ENCODE assay signal across 8 cellular contexts in the genomic region with DNA sequence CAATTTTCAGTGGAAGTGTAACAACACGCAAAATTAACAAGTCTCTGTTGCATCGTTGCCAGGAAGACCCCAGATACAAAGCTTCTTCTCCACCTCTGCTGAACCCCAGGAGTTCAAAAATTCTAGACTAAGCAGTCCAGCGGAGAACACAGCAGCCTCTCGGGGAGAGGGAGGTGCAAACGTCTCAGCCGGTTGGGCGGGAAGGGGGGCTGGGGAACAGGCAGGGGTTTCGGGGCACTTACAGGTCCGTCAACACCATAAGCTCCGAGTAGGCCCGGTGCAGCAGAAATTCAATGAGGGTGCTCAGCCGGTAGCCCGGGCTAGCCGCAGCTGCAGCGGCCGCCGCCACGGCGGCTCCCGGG. TPM values are rescaled to one million over a fixed set of nuclear protein-coding genes. Genes with fewer than 3 reads are reported as not detected.
A peak's percentile ranks its signal among the peaks of the same experiment; 100 is the strongest.
DNase-seq lines count a peak whose midpoint lies in the region; ATAC-seq, FAIRE-seq and TF ChIP-seq lines count a peak whose summit lies in the region.

No MANE protein-coding gene starts in this region.

- H3K4me3 ChIP-seq in PC-9 (peak overlapping the region; percentile 58), breast epithelium (peak overlapping the region; percentile 70 to 97 (median 76)), HepG2 (replicated peaks in 1 of 3; ENCODE audit: insufficient read depth in 1 of 3, low read depth in 2 of 3, low read length in 3 of 3) (peak overlapping the region; percentile 66 to 78 (median 72))

- H4K20me1 ChIP-seq in PC-9 (ENCODE audit: insufficient read depth) (no peaks in the 10 kb centered on the region), HepG2 (ENCODE audit: insufficient read depth, low read length) (no peaks in the 10 kb centered on the region)

- no peak; the same call in 1 of the 3 replicates for ATAC-seq in HepG2

- no peak for TF ChIP-seq RAD21 in HepG2 (CRISPR knock-in tag; IDR thresholded peaks at IDR 0.05)

- H2AFZ ChIP-seq in PC-9 (no peak overlapping the region), HepG2 (ENCODE audit: low read length) (no peak overlapping the region)

- no peak for FAIRE-seq in HepG2 (lab: Jason Lieb, UNC)

- CTCF ChIA-PET in PC-9 (lab: Charles Lee), result no interaction called here
- CTCF ChIA-PET in HepG2 (lab: Yijun Ruan, JAX; ENCODE audit: low intra/inter-chr PET ratio, low total read pairs), result no interaction called here

- 0% methylated on average over 2 of the region's 20 CpGs for WGBS in HepG2 (ENCODE audit: low lambda C conversion rate)

- H3K79me2 ChIP-seq in PC-9 (ENCODE audit: low read depth) (peaks cover 23% of the 10 kb centered on the region), HepG2 (ENCODE audit: insufficient read depth, low read length) (peaks cover 35% of the 10 kb centered on the region)

- no peaks in the 10 kb centered on the region for H3K9me2 ChIP-seq in PC-9 (ENCODE audit: insufficient read depth)

- no peaks in the 10 kb centered on the region for H3K27me3 ChIP-seq in PC-9 (ENCODE audit: insufficient read depth, low read depth)
- H3K27me3 ChIP-seq in breast epithelium, result peaks cover 0 to 33% of the 10 kb centered on the region in 2 donors
- H3K27me3 ChIP-seq in HepG2 (ENCODE audit: control insufficient read depth in 1 of 2, insufficient read depth in 2 of 2, low read length in 2 of 2), result no peaks in the 10 kb centered on the region

- TF ChIP-seq EP300 in HepG2 (IDR thresholded peaks at IDR 0.05; ENCODE audit: low read depth in 2 of 2, low read length in 2 of 2) (no peak), HepG2 (CRISPR knock-in tag; IDR thresholded peaks at IDR 0.05; ENCODE audit: borderline replicate concordance) (no peak)

- intact Hi-C loops in PC-9 (cut with micrococcal nuclease; ENCODE audit: unreplicated experiment), result loop anchor here (2.0 to 5.0 kb wide), 2 partner anchors 57 to 174 kb away; no protein-coding TSS in a partner anchor
- intact Hi-C loops in breast epithelium (cut with DNase I; ENCODE audit: low total_unique reads), result no loop called here
- intact Hi-C loops in HepG2 (cut with micrococcal nuclease; ENCODE audit: unreplicated experiment), result no loop called here

- H3K9ac ChIP-seq in HepG2 (ENCODE audit: insufficient read depth, low read depth, low read length), result peak overlapping the region; percentile 77

- no peaks in the 10 kb centered on the region for H3F3A ChIP-seq in PC-9 (ENCODE audit: insufficient read depth, low read depth)

- H3K9me3 ChIP-seq in PC-9 (ENCODE audit: insufficient read depth, low read depth) (no peaks in the 10 kb centered on the region), breast epithelium (no peaks in the 10 kb centered on the region), HepG2 (ENCODE audit: low read length) (no peaks in the 10 kb centered on the region)

- TF ChIP-seq CTCF in PC-9 (conservative IDR thresholded peaks at IDR 0.05), result no peak
- no peak for TF ChIP-seq CTCF in breast epithelium (IDR thresholded peaks at IDR 0.05)
- TF ChIP-seq CTCF in HepG2 (CRISPR knock-in tag; IDR thresholded peaks at IDR 0.05), result no peak

- no peak for TF ChIP-seq POLR2A in breast epithelium (IDR thresholded peaks at IDR 0.05)
- no peak for TF ChIP-seq POLR2A in HepG2 (IDR thresholded peaks at IDR 0.05; ENCODE audit: insufficient read depth in 1 of 2, low read depth in 2 of 2, low read length in 2 of 2)

- no peak overlapping the region for H3K27ac ChIP-seq in PC-9
- peak overlapping the region; percentile 93 to 98 for H3K27ac ChIP-seq in breast epithelium
- peak overlapping the region; percentile 85 for H3K27ac ChIP-seq in HepG2 (ENCODE audit: extremely low read length, insufficient read depth, low read length)

- H3K4me2 ChIP-seq in PC-9 (peak overlapping the region; percentile 73), HepG2 (ENCODE audit: low read depth, low read length) (peak overlapping the region; percentile 63)

- no peaks in the 10 kb centered on the region; the same call in 1 of the 2 replicates for H3K4me1 ChIP-seq in PC-9 (replicated peaks; ENCODE audit: insufficient read depth)
- peaks cover 0 to 6% of the 10 kb centered on the region in 2 donors for H3K4me1 ChIP-seq in breast epithelium
- H3K4me1 ChIP-seq in HepG2 (ENCODE audit: insufficient read depth, low read length), result peaks cover 46% of the 10 kb centered on the region

- DNase-seq in activated T-cell treated with anti-CD3 and anti-CD28 coated beads for 1 hour (ENCODE audit: low read depth), result peak; percentile 15
- DNase-seq in activated T-cell treated with anti-CD3 and anti-CD28 coated beads, Interleukin-2, amount 50 U/mL, for 48 hours, result no peak
- DNase-seq in PC-9, result no peak
- no peak for DNase-seq in breast epithelium (ENCODE audit: low spot score in 2 of 2)
- DNase-seq in HepG2 (ENCODE audit: low spot score), result no peak
- peak; percentile 33 for DNase-seq in stimulated activated CD8-positive, alpha-beta memory T cell treated with anti-CD3 and anti-CD28 coated beads, Interleukin-4, amount 100 ng/mL, for 48 hours
- no peak for DNase-seq in DMS153 (lab: John Stamatoyannopoulos, UW)
- no peak for DNase-seq in 8988T

- H3K36me3 ChIP-seq in PC-9 (ENCODE audit: low read depth) (no peaks in the 10 kb centered on the region), breast epithelium (no peaks in the 10 kb centered on the region), HepG2 (replicated peaks in 1 of 2; ENCODE audit: control insufficient read depth in 1 of 2, insufficient read depth in 2 of 2, low read length in 2 of 2) (no peaks in the 10 kb centered on the region; a peak in 1 of 5 replicates)

- POLR2A ChIA-PET in PC-9 (lab: Charles Lee; ENCODE audit: unreplicated experiment), result interaction anchor here (0.6 kb wide), 1 partner anchor 472 kb away, joined by 5 read pairs; no protein-coding TSS in a partner anchor
- POLR2A ChIA-PET in HepG2 (lab: Yijun Ruan, JAX), result interaction anchor here (1.2 kb wide), 1 partner anchor 350 kb away, joined by 3 read pairs; the partner anchor contains the start of gene USP9X

- BruUV-seq in PC-9 (replicated peaks; lab: Mats Ljungman, UMichigan) (no TSS peak), HepG2 (replicated peaks; lab: Mats Ljungman, UMichigan) (no TSS peak)

- in situ Hi-C loops in HepG2 (cut with HindIII; ENCODE audit: extremely low pct_ligation_motif_present, low pct_unique_long_range_greater_than_20kb), result no loop called here

TF ChIP-seq in HepG2, 621 proteins besides CTCF, POLR2A, EP300 and RAD21 (continues in another document):
- TF ChIP-seq FOXK2 (IDR thresholded peaks at IDR 0.05) (no peak), ZNF580 (CRISPR knock-in tag; IDR thresholded peaks at IDR 0.05; ENCODE audit: borderline replicate concordance, low read depth) (no peak), KLF15 (CRISPR knock-in tag; IDR thresholded peaks at IDR 0.05; ENCODE audit: borderline replicate concordance) (no peak)
- TF ChIP-seq, protein P1, sequence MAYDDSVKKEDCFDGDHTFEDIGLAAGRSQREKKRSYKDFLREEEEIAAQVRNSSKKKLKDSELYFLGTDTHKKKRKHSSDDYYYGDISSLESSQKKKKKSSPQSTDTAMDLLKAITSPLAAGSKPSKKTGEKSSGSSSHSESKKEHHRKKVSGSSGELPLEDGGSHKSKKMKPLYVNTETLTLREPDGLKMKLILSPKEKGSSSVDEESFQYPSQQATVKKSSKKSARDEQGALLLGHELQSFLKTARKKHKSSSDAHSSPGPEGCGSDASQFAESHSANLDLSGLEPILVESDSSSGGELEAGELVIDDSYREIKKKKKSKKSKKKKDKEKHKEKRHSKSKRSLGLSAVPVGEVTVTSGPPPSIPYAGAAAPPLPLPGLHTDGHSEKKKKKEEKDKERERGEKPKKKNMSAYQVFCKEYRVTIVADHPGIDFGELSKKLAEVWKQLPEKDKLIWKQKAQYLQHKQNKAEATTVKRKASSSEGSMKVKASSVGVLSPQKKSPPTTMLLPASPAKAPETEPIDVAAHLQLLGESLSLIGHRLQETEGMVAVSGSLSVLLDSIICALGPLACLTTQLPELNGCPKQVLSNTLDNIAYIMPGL (CRISPR knock-in tag; IDR thresholded peaks at IDR 0.05; ENCODE audit: borderline replicate concordance in 1 of 2, low read depth in 1 of 2), result 0 out of 4 replicates have a peak, but pooled peaks of 1 of the 2 experiments have one; percentile 8

RNA-seq across cellular contexts. Expression of gene MED14, which starts 0.4 kb away (rescaled TPM):
- 39.9 and 47.0 TPM in 2 replicates for total RNA-seq in PC-9 (2021)
- total RNA-seq in breast epithelium, result 10 to 100 TPM; 25.8 to 41.4 (median 33.8) TPM
- 10.2 and 14.2 TPM in 2 replicates for total RNA-seq in HepG2 (2016; rRNA removed; fragmentation: Illumina TruSeq; extraction: Trizol)
- 1.4 and 2.2 TPM in 2 replicates for total RNA-seq in HepG2 (2016; cell fraction: cytosol; rRNA removed; fragmentation: Illumina TruSeq; extraction: Trizol; ENCODE audit: low read depth)
- total RNA-seq in HepG2 (2016; cell fraction: insoluble cytoplasmic fraction; rRNA removed; fragmentation: Illumina TruSeq; extraction: Trizol), result 10.3 and 15.7 TPM in 2 replicates
- 5.9 and 6.5 TPM in 2 replicates for total RNA-seq in HepG2 (2016; cell fraction: membrane; rRNA removed; fragmentation: Illumina TruSeq; extraction: Trizol)
- 22.1 and 24.4 TPM in 2 replicates for total RNA-seq in HepG2 (2016; cell fraction: nucleus; rRNA removed; fragmentation: Illumina TruSeq; extraction: Trizol)
- polyA plus RNA-seq in HepG2 (2011; rRNA removed), result 15.8 and 16.3 TPM in 2 replicates
- 10.2 and 10.8 TPM in 2 replicates for polyA plus RNA-seq in HepG2 (2011; cell fraction: cytosol; rRNA removed)
- polyA plus RNA-seq in HepG2 (2011; cell fraction: nucleus; rRNA removed), result 20.3 and 21.1 TPM in 2 replicates
- polyA plus RNA-seq in HepG2 (2012), result 16.8 and 17.5 TPM in 2 replicates
- polyA plus RNA-seq in HepG2 (2016; cell fraction: cytosol; fragmentation: Illumina TruSeq; extraction: Trizol; ENCODE audit: low read depth), result 0.45 and 0.47 TPM in 2 replicates
- polyA plus RNA-seq in HepG2 (2016; cell fraction: insoluble cytoplasmic fraction; fragmentation: Illumina TruSeq; extraction: Trizol; ENCODE audit: low read depth), result 20.2 and 20.3 TPM in 2 replicates
- polyA plus RNA-seq in HepG2 (2016; cell fraction: membrane; fragmentation: Illumina TruSeq; extraction: Trizol; ENCODE audit: low read depth), result 2.0 and 2.3 TPM in 2 replicates
- 23.3 and 27.7 TPM in 2 replicates for polyA plus RNA-seq in HepG2 (2016; cell fraction: nucleus; fragmentation: Illumina TruSeq; extraction: Trizol; ENCODE audit: insufficient read depth, low read depth)
- polyA minus RNA-seq in HepG2 (2011; rRNA and poly(A)+ RNA removed; ENCODE audit: low replicate concordance), result 39.3 and 68.8 TPM in 2 replicates
- 14.1 and 18.8 TPM in 2 replicates for polyA minus RNA-seq in HepG2 (2011; cell fraction: cytosol; rRNA and poly(A)+ RNA removed)
- polyA minus RNA-seq in HepG2 (2011; cell fraction: nucleus; rRNA and poly(A)+ RNA removed), result 57.2 and 64.4 TPM in 2 replicates

Comparison
In these comparisons a context has a peak if more than half of its experiments do, and no peak if none do; other contexts are left out.
1. DNase-seq: peak in activated T-cell treated with anti-CD3 and anti-CD28 coated beads for 1 hour (single experiment) and stimulated activated CD8-positive, alpha-beta memory T cell treated with anti-CD3 and anti-CD28 coated beads, Interleukin-4, amount 100 ng/mL, for 48 hours (single experiment); none in activated T-cell treated with anti-CD3 and anti-CD28 coated beads, Interleukin-2, amount 50 U/mL, for 48 hours (0 of 2), PC-9 (0 of 2), breast epithelium (0 of 2), HepG2 (single experiment), DMS153 (single experiment) and 8988T (single experiment).
2. Peak in every context shown above with its lines, with median percentiles within 50 percentile points of each other: H3K4me3 ChIP-seq.